ENCODE assay signal across 8 cellular contexts in the genomic region with DNA sequence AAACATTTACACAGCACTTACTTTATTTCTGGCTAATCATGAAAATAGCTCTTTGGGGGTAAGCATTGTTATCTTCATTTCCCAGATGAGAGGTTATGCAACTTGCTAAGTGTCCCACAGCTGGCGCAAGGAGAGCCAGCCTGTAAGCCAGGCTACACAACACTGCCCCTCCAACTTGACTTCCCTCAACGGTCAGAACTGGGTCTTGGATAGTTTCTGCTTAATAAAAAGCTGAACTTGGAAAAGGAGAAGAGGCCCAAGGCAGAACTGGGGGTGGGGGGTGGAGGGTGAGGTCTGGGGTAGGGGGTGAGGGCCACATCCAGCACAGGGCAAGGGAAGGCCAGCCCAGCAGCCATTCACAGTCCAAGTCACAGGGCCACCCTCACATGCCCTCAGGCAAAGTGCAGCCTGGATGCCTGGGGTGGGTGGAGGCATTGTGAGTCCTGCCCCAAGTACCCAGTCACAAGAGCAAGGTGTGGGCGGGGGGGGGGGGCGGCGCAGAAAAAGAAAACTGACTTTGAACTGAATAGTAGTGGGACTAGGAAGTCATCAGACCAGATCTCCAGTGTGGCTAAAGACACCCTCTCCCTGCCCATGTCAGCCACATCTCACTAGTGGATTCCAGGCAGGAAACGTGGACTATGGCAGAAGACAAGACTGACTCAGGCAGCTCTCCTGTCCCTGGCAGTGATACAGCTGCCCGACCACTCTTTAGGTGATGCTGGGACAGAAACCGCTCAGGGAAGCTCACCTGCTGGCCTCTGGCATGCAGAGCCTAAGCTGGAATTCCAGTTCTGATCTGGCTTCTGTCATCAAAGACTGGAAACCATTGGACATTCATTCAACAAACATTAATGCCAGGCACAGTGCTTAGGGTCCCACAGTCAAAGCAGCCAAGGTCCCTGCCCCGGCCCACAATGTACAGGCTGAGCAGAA. TPM values are rescaled to one million over a fixed set of nuclear protein-coding genes. Genes with fewer than 3 reads are reported as not detected.
DNase-seq lines count a peak whose midpoint lies in the region; ATAC-seq and TF ChIP-seq lines count a peak whose summit lies in the region.

No MANE protein-coding gene starts in this region.

- H3K27me3 ChIP-seq in suprapubic skin: no peaks in the 10 kb centered on the region

- no peak for TF ChIP-seq EP300 in suprapubic skin (IDR thresholded peaks at IDR 0.05)

- POLR2A ChIA-PET in activated B cell treated with CpG ODN at 0.5 μM for 24 hours (lab: Charles Lee): interaction anchor here (0.7 kb wide), 2 partner anchors 66 to 308 kb away, joined by 4 to 6 read pairs; no protein-coding TSS in a partner anchor
- POLR2A ChIA-PET in activated CD8-positive, alpha-beta T cell treated with anti-CD3 and anti-CD28 coated beads, Interleukin-2, amount 10 ng/mL, durations not matched to agents 7 days and 5 days (lab: Charles Lee): no interaction called here

- H3K4me1 Mint-ChIP-seq in activated B cell treated with CpG ODN at 0.5 μM for 24 hours: peaks cover 67% of the 10 kb centered on the region
- peaks cover 63% of the 10 kb centered on the region for H3K4me1 Mint-ChIP-seq in activated CD8-positive, alpha-beta T cell treated with anti-CD3 and anti-CD28 coated beads, Interleukin-2, amount 10 ng/mL, durations not matched to agents 7 days and 5 days (ENCODE audit: low read depth)

- no peaks in the 10 kb centered on the region for H3K9me3 Mint-ChIP-seq in activated B cell treated with CpG ODN at 0.5 μM for 24 hours
- H3K9me3 Mint-ChIP-seq in activated CD8-positive, alpha-beta T cell treated with anti-CD3 and anti-CD28 coated beads, Interleukin-2, amount 10 ng/mL, durations not matched to agents 7 days and 5 days (ENCODE audit: insufficient read depth): no peaks in the 10 kb centered on the region

- TF ChIP-seq CTCF in activated B cell treated with CpG ODN at 0.5 μM for 24 hours (IDR thresholded peaks at IDR 0.05) (no peak), suprapubic skin (IDR thresholded peaks at IDR 0.05) (no peak)

- H3K4me3 ChIP-seq in suprapubic skin: no peak overlapping the region

- DNase-seq in KBM-7 (peak; percentile 71), activated B cell treated with CpG ODN at 0.5 μM for 24 hours (no peak), kidney tubule cell (ENCODE audit: low spot score) (peak; percentile 81), suprapubic skin (ENCODE audit: low spot score in 2 of 2) (peak; percentile 64 to 79), NCI-H1417 treated with DMSO at 0.1 percent for 48 hours (lab: John Stamatoyannopoulos, UW) (no peak), GOT3 (lab: John Stamatoyannopoulos, UW) (no peak)
- DNase-seq in activated CD8-positive, alpha-beta T cell treated with anti-CD3 and anti-CD28 coated beads, Interleukin-2, amount 10 ng/mL, durations not matched to agents 7 days and 5 days: no peak

- in situ Hi-C loops in KBM-7 (cut with MboI; ENCODE audit: low pct_unique_long_range_greater_than_20kb, low sequenced_read_pairs): no loop called here

- intact Hi-C loops in activated B cell treated with CpG ODN at 0.5 μM for 24 hours (cut with micrococcal nuclease): loop anchor here (10.0 kb wide), 1 partner anchor 48 kb away; no protein-coding TSS in a partner anchor

- no peaks in the 10 kb centered on the region for H3K27me3 Mint-ChIP-seq in activated B cell treated with CpG ODN at 0.5 μM for 24 hours
- H3K27me3 Mint-ChIP-seq in activated CD8-positive, alpha-beta T cell treated with anti-CD3 and anti-CD28 coated beads, Interleukin-2, amount 10 ng/mL, durations not matched to agents 7 days and 5 days (ENCODE audit: low read depth): no peaks in the 10 kb centered on the region

- ATAC-seq in activated B cell treated with CpG ODN at 0.5 μM for 24 hours (ENCODE audit: low read depth) (no peak), HG03139 (IDR thresholded peaks at IDR 0.05; ENCODE audit: unreplicated experiment) (no peak)
- ATAC-seq in activated CD8-positive, alpha-beta T cell treated with anti-CD3 and anti-CD28 coated beads, Interleukin-2, amount 10 ng/mL, durations not matched to agents 7 days and 5 days: no peak

- H3K36me3 ChIP-seq in suprapubic skin: peaks cover 4% of the 10 kb centered on the region

- H3K9me3 ChIP-seq in suprapubic skin: no peaks in the 10 kb centered on the region

- peak overlapping the region; percentile 19 for H3K27ac Mint-ChIP-seq in activated B cell treated with CpG ODN at 0.5 μM for 24 hours
- H3K27ac Mint-ChIP-seq in activated CD8-positive, alpha-beta T cell treated with anti-CD3 and anti-CD28 coated beads, Interleukin-2, amount 10 ng/mL, durations not matched to agents 7 days and 5 days: no peak overlapping the region

- peaks cover 74% of the 10 kb centered on the region for H3K4me1 ChIP-seq in suprapubic skin

- H3K27ac ChIP-seq in suprapubic skin: peak overlapping the region; percentile 42

- CTCF ChIA-PET in activated B cell treated with CpG ODN at 0.5 μM for 24 hours (lab: Charles Lee): interaction anchor here (0.5 to 1.1 kb wide), 3 partner anchors 77 to 105 kb away, joined by 3 to 4 read pairs (median 3); partner anchors contain the start of gene ARFGAP3
- CTCF ChIA-PET in activated CD8-positive, alpha-beta T cell treated with anti-CD3 and anti-CD28 coated beads, Interleukin-2, amount 10 ng/mL, durations not matched to agents 7 days and 5 days (lab: Charles Lee): no interaction called here

- no peak overlapping the region for H3K4me3 Mint-ChIP-seq in activated B cell treated with CpG ODN at 0.5 μM for 24 hours
- H3K4me3 Mint-ChIP-seq in activated CD8-positive, alpha-beta T cell treated with anti-CD3 and anti-CD28 coated beads, Interleukin-2, amount 10 ng/mL, durations not matched to agents 7 days and 5 days: no peak overlapping the region

- peaks cover 32% of the 10 kb centered on the region for H3K36me3 Mint-ChIP-seq in activated B cell treated with CpG ODN at 0.5 μM for 24 hours (ENCODE audit: low read depth)
- peaks cover 3% of the 10 kb centered on the region for H3K36me3 Mint-ChIP-seq in activated CD8-positive, alpha-beta T cell treated with anti-CD3 and anti-CD28 coated beads, Interleukin-2, amount 10 ng/mL, durations not matched to agents 7 days and 5 days (ENCODE audit: low read depth)

- WGBS in suprapubic skin: 60% methylated on average over 9 of the region's 9 CpGs

- no peak for TF ChIP-seq POLR2A in suprapubic skin (IDR thresholded peaks at IDR 0.05)

RNA-seq across cellular contexts. Expression of gene PACSIN2, which starts 52.4 kb away (rescaled TPM):
- total RNA-seq in activated B cell treated with CpG ODN at 0.5 μM for 24 hours: 47.5 and 48.9 TPM in 2 replicates
- 10 to 100 TPM; 38.9 to 74.8 (median 55.3) TPM for total RNA-seq in suprapubic skin
- total RNA-seq in activated CD8-positive, alpha-beta T cell treated with anti-CD3 and anti-CD28 coated beads, Interleukin-2, amount 10 ng/mL, durations not matched to agents 7 days and 5 days: 10 to 100 TPM; 27.5 to 30.8 TPM

Comparison
In these comparisons a context has a peak if more than half of its experiments do, and no peak if none do; other contexts are left out.
1. DNase-seq: peak in KBM-7 (single experiment), kidney tubule cell (single experiment) and suprapubic skin (2 of 2); none in activated B cell treated with CpG ODN at 0.5 μM for 24 hours (single experiment), NCI-H1417 treated with DMSO at 0.1 percent for 48 hours (single experiment), activated CD8-positive, alpha-beta T cell treated with anti-CD3 and anti-CD28 coated beads, Interleukin-2, amount 10 ng/mL, durations not matched to agents 7 days and 5 days (single experiment) and GOT3 (single experiment).